Comparison of ENCODE assay signal across 8 cellular contexts in genomic region chr5:146877783-146878470, GRCh38. TPM values are rescaled to one million over a fixed set of nuclear protein-coding genes. Genes with fewer than 3 reads are reported as not detected.
DNase-seq lines count a peak whose midpoint lies in the region; ATAC-seq and TF ChIP-seq lines count a peak whose summit lies in the region.
"Had no signal": no experiment of that assay in that cellular context is flagged by ENCODE, and none has a peak within 500 bp of the region (broad histone marks: within the 10 kb centered on the region; RNA-seq: fewer than 3 reads in every experiment).

No MANE protein-coding gene starts in this region.

- DNase-seq in MG63 (peak; percentile 43), left cardiac atrium (peak; percentile 20), SW 1271 (lab: John Stamatoyannopoulos, UW) (no peak)
- peak; percentile 14 for DNase-seq in activated naive CD4-positive, alpha-beta T cell treated with anti-CD3 and anti-CD28 coated beads, Interleukin-2, amount 50 U/mL, for 16 hours

- H2AFZ ChIP-seq in parathyroid adenoma: peak overlapping the region; percentile 95

- peak overlapping the region; percentile 46 for H3K27ac ChIP-seq in parathyroid adenoma

- no peaks in the 10 kb centered on the region for H3K4me1 ChIP-seq in parathyroid adenoma

- ATAC-seq in GM18907 (IDR thresholded peaks at IDR 0.05; ENCODE audit: unreplicated experiment) (peak; percentile 43), left cardiac atrium (peak; percentile 51 to 71), HG03565 (IDR thresholded peaks at IDR 0.05; ENCODE audit: unreplicated experiment) (no peak)

- H3K4me3 ChIP-seq in MG63 (peak overlapping the region; percentile 54), parathyroid adenoma (ENCODE audit: low read depth, low read length) (peak overlapping the region; percentile 25)

- H3K9me3 ChIP-seq in MG63: no peaks in the 10 kb centered on the region
- H3K9me3 ChIP-seq in parathyroid adenoma (ENCODE audit: control insufficient read depth, low read length): no peaks in the 10 kb centered on the region

- TF ChIP-seq CTCF in parathyroid adenoma (IDR thresholded peaks at IDR 0.05): no peak

- no peaks in the 10 kb centered on the region for H3K79me2 ChIP-seq in parathyroid adenoma

- peaks cover 28% of the 10 kb centered on the region for H3K27me3 ChIP-seq in MG63
- H3K27me3 ChIP-seq in parathyroid adenoma (ENCODE audit: control insufficient read depth, insufficient read depth, low read length): no peaks in the 10 kb centered on the region

- intact Hi-C loops in left cardiac atrium (cut with DNase I): no loop called here

- H3K4me2 ChIP-seq in parathyroid adenoma (ENCODE audit: low read length): peak overlapping the region; percentile 70

- peak overlapping the region; percentile 2 for H3K9ac ChIP-seq in parathyroid adenoma

- H3K36me3 ChIP-seq in MG63: no peaks in the 10 kb centered on the region
- H3K36me3 ChIP-seq in parathyroid adenoma (ENCODE audit: control insufficient read depth, insufficient read depth, low read length): no peaks in the 10 kb centered on the region

RNA-seq across cellular contexts. Expression of gene PPP2R2B, which starts 0.6 kb away (rescaled TPM):
- 3.9 and 9.1 TPM in 2 replicates for total RNA-seq in MG63 (2014; rRNA removed; shearing (Covaris generic); ENCODE audit: low replicate concordance)
- 1 to 10 TPM in 1 of 2 donors, under 1 TPM in 1; 0.74 to 1.3 TPM for total RNA-seq in left cardiac atrium
- total RNA-seq: SK-MEL-5 had no signal

Comparison
In these comparisons a context has a peak if more than half of its experiments do, and no peak if none do; other contexts are left out.
1. DNase-seq: peak in MG63 (single experiment), activated naive CD4-positive, alpha-beta T cell treated with anti-CD3 and anti-CD28 coated beads, Interleukin-2, amount 50 U/mL, for 16 hours (single experiment) and left cardiac atrium (single experiment); none in SW 1271 (0 of 2).